Comparison of ENCODE assay signal across 22 cellular contexts in genomic region chr2:144356402-144356801, GRCh38.
DNase-seq lines count a peak whose midpoint lies in the region; ATAC-seq and TF ChIP-seq lines count a peak whose summit lies in the region.
"Had no signal": no experiment of that assay in that cellular context is flagged by ENCODE, and none has a peak within 500 bp of the region (broad histone marks: within the 10 kb centered on the region; RNA-seq: fewer than 3 reads in every experiment).

No MANE protein-coding gene starts in this region.

- no peaks in the 10 kb centered on the region for H3K79me2 ChIP-seq in mammary epithelial cell (ENCODE audit: insufficient read depth, low read length)

- WGBS in mammary epithelial cell (ENCODE audit: low coverage, missing lambda C conversion rate), result 78% methylated on average over 3 of the region's 3 CpGs
- 52 to 69% (median 62%) methylated on average over 3 of the region's 3 CpGs for WGBS in adrenal gland, 4 donors
- 59% methylated on average over 3 of the region's 3 CpGs for WGBS in mesenchymal stem cell

- no peak overlapping the region for H3K4ac ChIP-seq in mesenchymal stem cell (ENCODE audit: low read depth in 1 of 2, low read length in 2 of 2)

- H3K9me3 ChIP-seq in mammary epithelial cell (replicated peaks; ENCODE audit: insufficient read depth, low read length), result no peaks in the 10 kb centered on the region
- no peaks in the 10 kb centered on the region for H3K9me3 ChIP-seq in adrenal gland (replicated peaks in 1 of 3)
- no peaks in the 10 kb centered on the region for H3K9me3 ChIP-seq in mesenchymal stem cell (ENCODE audit: control insufficient read depth, low read length)
- H3K9me3 ChIP-seq in upper lobe of right lung, result no peaks in the 10 kb centered on the region
- H3K9me3 ChIP-seq: BLaER1 treated with 17β-estradiol and CSF1 and Interleukin-3, amounts not matched to agents 10 nM and 100 nM; psoas muscle; tibial artery had no signal

- TF ChIP-seq POLR2A in adrenal gland (IDR thresholded peaks at IDR 0.05), result no peak

- no peak overlapping the region for H3K14ac ChIP-seq in mesenchymal stem cell (ENCODE audit: low read length in 2 of 2)

- no peaks in the 10 kb centered on the region for H3K9me3 Mint-ChIP-seq in MCF 10A (ENCODE audit: unreplicated experiment)
- H3K9me3 Mint-ChIP-seq: GM23338; naive B cell; stimulated activated naive B cell treated with anti-CD40 and anti-IgM and Interleukin-4, amounts not matched to agents 10 μg/mL and 1 μg/mL and 100 μg/mL, for 72 hours; WTC11 had no signal

- no peaks in the 10 kb centered on the region for H3K36me3 Mint-ChIP-seq in MCF 10A (ENCODE audit: insufficient read depth, unreplicated experiment)
- H3K36me3 Mint-ChIP-seq: naive B cell; stimulated activated naive B cell treated with anti-CD40 and anti-IgM and Interleukin-4, amounts not matched to agents 10 μg/mL and 1 μg/mL and 100 μg/mL, for 72 hours; WTC11 had no signal

- H3K36me3 ChIP-seq in mammary epithelial cell (ENCODE audit: insufficient read depth, low read length) (no peaks in the 10 kb centered on the region), adrenal gland (replicated peaks in 1 of 2) (no peaks in the 10 kb centered on the region), mesenchymal stem cell (ENCODE audit: control insufficient read depth in 1 of 2, insufficient read depth in 2 of 2, low read depth in 1 of 2, low read length in 2 of 2) (no peaks in the 10 kb centered on the region), upper lobe of right lung (no peaks in the 10 kb centered on the region)
- H3K36me3 ChIP-seq: BLaER1 treated with 17β-estradiol and CSF1 and Interleukin-3, amounts not matched to agents 10 nM and 100 nM; tibial artery had no signal

- dilution Hi-C loops in mammary epithelial cell (cut with HindIII; ENCODE audit: low sequenced_read_pairs), result no loop called here

- H2BK5ac ChIP-seq in mesenchymal stem cell (ENCODE audit: low read depth, low read length, poor library complexity, severe bottlenecking), result no peak overlapping the region

- in situ Hi-C loops in mammary epithelial cell (cut with MboI; ENCODE audit: low sequenced_read_pairs in 2 of 2), result no loop called here

- DNase-seq in MCF 10A (ENCODE audit: unreplicated experiment) (no peak), mammary epithelial cell (no peak), adrenal gland (peak in 5 of 7 donors; percentile 13 to 49 (median 26)), mesenchymal stem cell (peak; percentile 72), upper lobe of right lung (no peak), RWPE1 (ENCODE audit: low spot score) (no peak)
- DNase-seq: 8988T; activated effector memory CD4-positive, alpha-beta T cell treated with Interleukin-2 at 50 U/mL for 16 hours; caudate nucleus; naive B cell; NCI-H2081; NCI-H526; psoas muscle; SHP77; stimulated activated naive B cell treated with anti-CD40 and anti-IgM and Interleukin-4, amounts not matched to agents 10 μg/mL and 1 μg/mL and 100 μg/mL, for 72 hours; T-helper 17 cell; tibial artery had no signal

- BruUV-seq in MCF 10A (replicated peaks; lab: Mats Ljungman, UMichigan), result no TSS peak
- BruUV-seq in mammary epithelial cell (replicated peaks; lab: Mats Ljungman, UMichigan), result no TSS peak

- H3K9ac ChIP-seq in mammary epithelial cell (ENCODE audit: insufficient read depth, low read length) (no peak overlapping the region), mesenchymal stem cell (ENCODE audit: low read length) (no peak overlapping the region)

- H2AK5ac ChIP-seq in mesenchymal stem cell (ENCODE audit: low read length, severe bottlenecking), result no peak overlapping the region

- H3K23ac ChIP-seq in mesenchymal stem cell (ENCODE audit: low read length in 2 of 2), result no peak overlapping the region

- ATAC-seq in upper lobe of right lung (peak; percentile 90), GM21515 (IDR thresholded peaks at IDR 0.05; ENCODE audit: unreplicated experiment) (no peak)
- ATAC-seq in activated CD4-positive, CD25-positive, alpha-beta regulatory T cell treated with anti-CD3 and anti-CD28 coated beads, Interleukin-2, amount 50 U/mL, for 24 hours, result no peak
- ATAC-seq: GM23338; psoas muscle; stimulated activated naive B cell treated with anti-CD40 and anti-IgM and Interleukin-4, amounts not matched to agents 10 μg/mL and 1 μg/mL and 100 μg/mL, for 72 hours; T-helper 17 cell; WTC11 had no signal

- no peak overlapping the region for H3K27ac ChIP-seq in mammary epithelial cell (ENCODE audit: insufficient read depth, low read depth, low read length)
- H3K27ac ChIP-seq in adrenal gland, result peak overlapping the region in 2 of 5 donors; percentile 3 to 61
- H3K27ac ChIP-seq in mesenchymal stem cell (ENCODE audit: low read length, poor library complexity, severe bottlenecking), result no peak overlapping the region
- H3K27ac ChIP-seq in upper lobe of right lung, result no peak overlapping the region
- H3K27ac ChIP-seq in RWPE1, result no peak overlapping the region
- H3K27ac ChIP-seq: psoas muscle, tibial artery had no signal

- no peak overlapping the region for H2BK15ac ChIP-seq in mesenchymal stem cell (ENCODE audit: low read depth, poor library complexity, severe bottlenecking)

- no peak overlapping the region for H3K4me2 ChIP-seq in mammary epithelial cell (ENCODE audit: insufficient read depth, low read depth, low read length)
- H3K4me2 ChIP-seq in mesenchymal stem cell (ENCODE audit: low read length, poor library complexity, severe bottlenecking), result no peak overlapping the region
- H3K4me2 ChIP-seq: GM23338 had no signal

- no peak overlapping the region for H3K4me3 Mint-ChIP-seq in MCF 10A (ENCODE audit: unreplicated experiment)
- H3K4me3 Mint-ChIP-seq: GM23338; stimulated activated naive B cell treated with anti-CD40 and anti-IgM and Interleukin-4, amounts not matched to agents 10 μg/mL and 1 μg/mL and 100 μg/mL, for 72 hours; T-helper 17 cell; WTC11 had no signal

- no peak overlapping the region for H2AFZ ChIP-seq in mammary epithelial cell (ENCODE audit: low read depth, low read length)
- no peak overlapping the region for H2AFZ ChIP-seq in mesenchymal stem cell (ENCODE audit: low read depth, low read length)
- H2AFZ ChIP-seq: GM23338 had no signal

- peaks cover 18% of the 10 kb centered on the region for H3K4me1 ChIP-seq in mammary epithelial cell (ENCODE audit: insufficient read depth, low read length)
- H3K4me1 ChIP-seq in adrenal gland (replicated peaks in 1 of 2), result peaks cover 0 to 19% of the 10 kb centered on the region in 2 donors
- H3K4me1 ChIP-seq in mesenchymal stem cell (ENCODE audit: control insufficient read depth, insufficient read depth, low read depth, low read length), result peaks cover 2% of the 10 kb centered on the region
- no peaks in the 10 kb centered on the region for H3K4me1 ChIP-seq in upper lobe of right lung
- H3K4me1 ChIP-seq: psoas muscle had no signal

- no peaks in the 10 kb centered on the region for H3K79me1 ChIP-seq in mesenchymal stem cell (replicated peaks; ENCODE audit: low read length, poor library complexity, severe bottlenecking)

- H3K27ac Mint-ChIP-seq in MCF 10A (ENCODE audit: low read depth, unreplicated experiment), result peak overlapping the region; percentile 90
- H3K27ac Mint-ChIP-seq: GM23338, naive B cell, T-helper 17 cell, WTC11 had no signal

- no peak overlapping the region for H4K91ac ChIP-seq in mesenchymal stem cell (ENCODE audit: low read length)

- H3K27me3 ChIP-seq in mammary epithelial cell (ENCODE audit: insufficient read depth, low read length) (no peaks in the 10 kb centered on the region), adrenal gland (no peaks in the 10 kb centered on the region), mesenchymal stem cell (ENCODE audit: control insufficient read depth in 1 of 2, insufficient read depth in 1 of 2, low read length in 2 of 2) (no peaks in the 10 kb centered on the region), upper lobe of right lung (no peaks in the 10 kb centered on the region)
- H3K27me3 ChIP-seq: BLaER1 treated with 17β-estradiol and CSF1 and Interleukin-3, amounts not matched to agents 10 nM and 100 nM; tibial artery had no signal

- no peaks in the 10 kb centered on the region for H4K20me1 ChIP-seq in mammary epithelial cell (ENCODE audit: insufficient read depth, low read length)
- H4K20me1 ChIP-seq: BLaER1 treated with 17β-estradiol and CSF1 and Interleukin-3, amounts not matched to agents 10 nM and 100 nM had no signal

- POLR2A ChIA-PET in MCF 10A (lab: Yijun Ruan, JAX), result interaction anchor here (1.8 kb wide), 1 partner anchor 24 kb away, joined by 12 read pairs; a partner anchor contains a TSS
- POLR2A ChIA-PET in RWPE1 (lab: Yijun Ruan, JAX; ENCODE audit: low non-redundant PET), result no interaction called here

- H3K4me3 ChIP-seq in mammary epithelial cell (replicated peaks in 1 of 3; ENCODE audit: insufficient read depth in 1 of 3, low read depth in 2 of 3, low read length in 3 of 3) (no peak overlapping the region), adrenal gland (no peak overlapping the region), mesenchymal stem cell (ENCODE audit: insufficient read depth in 1 of 2, low read depth in 1 of 2, low read length in 2 of 2) (no peak overlapping the region), upper lobe of right lung (no peak overlapping the region)
- H3K4me3 ChIP-seq: BLaER1 treated with 17β-estradiol and CSF1 and Interleukin-3, amounts not matched to agents 10 nM and 100 nM; GM23338; psoas muscle; tibial artery had no signal

- CTCF ChIA-PET in MCF 10A (lab: Yijun Ruan, JAX) (interaction anchor here (0.6 to 0.8 kb wide), 3 partner anchors 45 to 775 kb away, joined by 3 to 4 read pairs (median 3); no protein-coding TSS in a partner anchor), mammary epithelial cell (lab: Charles Lee; ENCODE audit: low non-redundant PET) (no interaction called here), RWPE1 (lab: Yijun Ruan, JAX) (interaction anchor here (0.5 kb wide), 1 partner anchor 230 kb away, joined by 7 read pairs; no protein-coding TSS in a partner anchor)

- H3K18ac ChIP-seq in mesenchymal stem cell (ENCODE audit: low read depth in 1 of 2, low read length in 2 of 2), result no peak overlapping the region

- H2BK120ac ChIP-seq in mesenchymal stem cell (ENCODE audit: low read depth, low read length), result no peak overlapping the region

- no peak overlapping the region for H4K8ac ChIP-seq in mesenchymal stem cell (ENCODE audit: low read length)

- no peaks in the 10 kb centered on the region for H3K27me3 Mint-ChIP-seq in MCF 10A (ENCODE audit: insufficient read depth, unreplicated experiment)
- H3K27me3 Mint-ChIP-seq: naive B cell; stimulated activated naive B cell treated with anti-CD40 and anti-IgM and Interleukin-4, amounts not matched to agents 10 μg/mL and 1 μg/mL and 100 μg/mL, for 72 hours had no signal

- intact Hi-C loops in MCF 10A (cut with micrococcal nuclease) (no loop called here), mammary epithelial cell (cut with micrococcal nuclease) (no loop called here), adrenal gland (cut with DNase I) (no loop called here), upper lobe of right lung (cut with DNase I) (no loop called here)

- H3K4me1 Mint-ChIP-seq in MCF 10A (ENCODE audit: insufficient read depth, unreplicated experiment), result peaks cover 18% of the 10 kb centered on the region

- H2BK12ac ChIP-seq in mesenchymal stem cell (ENCODE audit: low read length in 2 of 2), result no peak overlapping the region

- TF ChIP-seq CTCF in MCF 10A (IDR thresholded peaks at IDR 0.05; ENCODE audit: unreplicated experiment), result no peak
- no peak for TF ChIP-seq CTCF in mammary epithelial cell (conservative IDR thresholded peaks at IDR 0.05 in 1 of 2, IDR thresholded peaks at IDR 0.05 in 1 of 2; ENCODE audit: extremely low read depth in 1 of 2, insufficient read depth in 1 of 2, low read depth in 1 of 2, low read length in 2 of 2)
- no peak for TF ChIP-seq CTCF in adrenal gland (IDR thresholded peaks at IDR 0.05)
- no peak for TF ChIP-seq CTCF in upper lobe of right lung (IDR thresholded peaks at IDR 0.05)
- TF ChIP-seq CTCF in RWPE1 (conservative IDR thresholded peaks at IDR 0.05; ENCODE audit: low read depth), result no peak

Comparison
In these comparisons a context has a peak if more than half of its experiments do, and no peak if none do; other contexts are left out.
1. DNase-seq: peak in adrenal gland (5 of 7) and mesenchymal stem cell (single experiment); none in MCF 10A (single experiment), mammary epithelial cell (single experiment), upper lobe of right lung (single experiment) and RWPE1 (single experiment).